In the genomic region with DNA sequence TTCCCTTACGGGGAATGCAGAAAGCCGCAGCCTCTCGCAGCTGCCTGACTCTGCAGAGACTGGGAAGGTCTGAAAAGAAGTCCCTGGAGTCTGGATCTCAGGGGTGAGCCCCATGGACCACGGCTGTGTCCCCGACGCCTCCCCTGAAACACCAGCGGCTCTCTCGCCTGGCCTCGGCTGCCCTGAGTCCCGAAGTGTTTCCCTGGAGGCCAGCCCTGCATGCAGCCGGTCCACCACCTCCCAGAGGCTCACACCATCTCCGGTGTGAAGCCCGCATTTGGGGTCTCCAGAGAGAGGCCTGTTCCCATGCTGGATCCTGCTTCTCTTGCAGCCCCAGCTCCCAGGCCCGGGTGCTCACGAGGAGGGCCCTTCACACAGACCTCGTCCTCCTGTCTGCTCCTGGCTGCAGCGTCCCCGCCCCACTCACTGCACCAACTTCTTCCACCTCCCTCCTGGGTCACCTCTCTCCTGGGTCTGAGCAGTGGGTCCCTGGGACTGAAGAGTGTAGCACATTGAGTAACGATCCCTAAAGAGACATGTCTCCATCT, we compare ENCODE assay signal across 32 cellular contexts. TPM values are rescaled to one million over a fixed set of nuclear protein-coding genes. Genes with fewer than 3 reads are reported as not detected.
"Had no signal": no experiment of that assay in that cellular context is flagged by ENCODE, and none has a peak within 500 bp of the region (broad histone marks: within the 10 kb centered on the region; RNA-seq: fewer than 3 reads in every experiment).

No MANE protein-coding gene starts in this region.

- H3K27ac ChIP-seq: colonic mucosa, esophagus muscularis mucosa, foreskin keratinocyte, gastroesophageal sphincter, heart right ventricle, left lung, prostate gland, right atrium auricular region, stomach, thyroid gland, vagina had no signal

- H3K4me1 ChIP-seq: colonic mucosa, esophagus muscularis mucosa, foreskin keratinocyte, gastroesophageal sphincter, heart right ventricle, left lung, prostate gland, right atrium auricular region, stomach, thyroid gland, vagina had no signal

- H3K27me3 ChIP-seq: foreskin keratinocyte, right atrium auricular region, thyroid gland, vagina had no signal

- H3K9me3 ChIP-seq: colonic mucosa, esophagus muscularis mucosa, gastroesophageal sphincter, heart right ventricle, left lung, prostate gland, right atrium auricular region, stomach, thyroid gland, vagina had no signal

- H3K4me1 Mint-ChIP-seq: stimulated activated effector memory CD8-positive, alpha-beta T cell treated with anti-CD3 and anti-CD28 coated beads, Interleukin-12 subunit alpha, Interleukin-12 subunit beta, amount 100 ng/mL, for 72 hours had no signal

- H3K36me3 Mint-ChIP-seq: immature natural killer cell; naive thymus-derived CD4-positive, alpha-beta T cell; stimulated activated effector memory CD8-positive, alpha-beta T cell treated with anti-CD3 and anti-CD28 coated beads, Interleukin-12 subunit alpha, Interleukin-12 subunit beta, amount 100 ng/mL, for 72 hours had no signal

- DNase-seq: colonic mucosa; effector memory CD4-positive, alpha-beta T cell; foreskin keratinocyte; heart right ventricle; hippocampal formation; immature natural killer cell; left lung; mesenchymal stem cell; midbrain; naive thymus-derived CD4-positive, alpha-beta T cell; stimulated activated CD4-positive, alpha-beta T cell treated with anti-CD3 and anti-CD28 coated beads, Interleukin-12 subunit alpha, Interleukin-12 subunit beta, amount 100 ng/mL, for 4 hours; stimulated activated CD4-positive, alpha-beta T cell treated with anti-CD3 and anti-CD28 coated beads, Interleukin-1b, Interleukin-23, amount 100 ng/mL, for 48 hours; stimulated activated CD4-positive, alpha-beta T cell treated with anti-CD3 and anti-CD28 coated beads, Interleukin-4, amount 100 ng/mL, for 1 hour; stimulated activated naive CD4-positive, alpha-beta T cell treated with Interleukin-2 at 50 U/mL for 16 hours; stomach; thyroid gland; trophoblast cell had no signal

- H3K9me3 Mint-ChIP-seq: dendritic cell treated with granulocyte-macrophage colony-stimulating factor and Interleukin-4, amounts not matched to agents 40 ng/mL and 50 ng/mL, for 4 days; immature natural killer cell; naive thymus-derived CD4-positive, alpha-beta T cell; stimulated activated effector memory CD8-positive, alpha-beta T cell treated with anti-CD3 and anti-CD28 coated beads, Interleukin-12 subunit alpha, Interleukin-12 subunit beta, amount 100 ng/mL, for 72 hours had no signal

- H3K4me3 ChIP-seq: colonic mucosa, esophagus muscularis mucosa, gastroesophageal sphincter, heart right ventricle, left lung, prostate gland, right atrium auricular region, smooth muscle cell, stomach, thyroid gland, vagina had no signal

- H3K36me3 ChIP-seq: colonic mucosa, esophagus muscularis mucosa, gastroesophageal sphincter, heart right ventricle, left lung, prostate gland, right atrium auricular region, stomach, thyroid gland, vagina had no signal

- FAIRE-seq: endothelial cell of umbilical vein had no signal

- H3K4me3 Mint-ChIP-seq: dendritic cell treated with granulocyte-macrophage colony-stimulating factor and Interleukin-4, amounts not matched to agents 40 ng/mL and 50 ng/mL, for 4 days; immature natural killer cell; naive thymus-derived CD4-positive, alpha-beta T cell; stimulated activated effector memory CD8-positive, alpha-beta T cell treated with anti-CD3 and anti-CD28 coated beads, Interleukin-12 subunit alpha, Interleukin-12 subunit beta, amount 100 ng/mL, for 72 hours had no signal

- H3K4me2 ChIP-seq: smooth muscle cell had no signal

- H3K27ac Mint-ChIP-seq: dendritic cell treated with granulocyte-macrophage colony-stimulating factor and Interleukin-4, amounts not matched to agents 40 ng/mL and 50 ng/mL, for 4 days; immature natural killer cell; naive thymus-derived CD4-positive, alpha-beta T cell; stimulated activated effector memory CD8-positive, alpha-beta T cell treated with anti-CD3 and anti-CD28 coated beads, Interleukin-12 subunit alpha, Interleukin-12 subunit beta, amount 100 ng/mL, for 72 hours had no signal

RNA-seq across cellular contexts. Expression of a gene that starts 49.4 kb away (rescaled TPM):
- total RNA-seq: chondrocyte; colonic mucosa; endothelial cell of umbilical vein; epithelial cell of proximal tubule; fibroblast of lung; foreskin keratinocyte; lower leg skin; mucosa of gallbladder; naive thymus-derived CD4-positive, alpha-beta T cell; osteocyte; smooth muscle cell had no signal
- polyA plus RNA-seq: endothelial cell of umbilical vein; fibroblast of lung; foreskin keratinocyte; immature natural killer cell; naive thymus-derived CD4-positive, alpha-beta T cell; smooth muscle cell; stomach had no signal
